In genomic region chr11:69644071-69644961, GRCh38 we compare ENCODE assay signal across 9 cellular contexts. TPM values are rescaled to one million over a fixed set of nuclear protein-coding genes. Genes with fewer than 3 reads are reported as not detected.
DNase-seq lines count a peak whose midpoint lies in the region; ATAC-seq and TF ChIP-seq lines count a peak whose summit lies in the region.
"Had no signal": no experiment of that assay in that cellular context is flagged by ENCODE, and none has a peak within 500 bp of the region (broad histone marks: within the 10 kb centered on the region; RNA-seq: fewer than 3 reads in every experiment).

No MANE protein-coding gene starts in this region.

- no TSS peak for BruUV-seq in Calu3 (replicated peaks; lab: Mats Ljungman, UMichigan)

- H3K27me3 ChIP-seq in thyroid gland: no peaks in the 10 kb centered on the region

- H3K27ac Mint-ChIP-seq in Calu3 (ENCODE audit: unreplicated experiment): peak overlapping the region; percentile 89

- CTCF ChIA-PET in Calu3 (lab: Charles Lee): interaction anchor here (0.8 to 2.5 kb wide), 7 partner anchors 25 to 545 kb away, joined by 3 to 23 read pairs (median 5); partner anchors contain the start of gene MYEOV

- peak overlapping the region; percentile 100 for H3K4me3 ChIP-seq in LNCaP clone FGC (ENCODE audit: low read depth, low read length)
- H3K4me3 ChIP-seq in thyroid gland (replicated peaks in 1 of 3): no peak overlapping the region

- WGBS in thyroid gland, 2 donors: 32 to 58% methylated on average over 10 to 18 of the region's 24 CpGs

- H3K4me1 ChIP-seq in thyroid gland: peaks cover 29 to 32% of the 10 kb centered on the region in 2 donors

- no peaks in the 10 kb centered on the region for H3K27me3 Mint-ChIP-seq in Calu3 (ENCODE audit: unreplicated experiment)

- H3K36me3 Mint-ChIP-seq in Calu3 (ENCODE audit: insufficient read depth, unreplicated experiment): peaks cover 98% of the 10 kb centered on the region

- H3K4me3 Mint-ChIP-seq in Calu3 (ENCODE audit: low read depth, unreplicated experiment): peak overlapping the region; percentile 88

- DNase-seq in Calu3 (peak; percentile 86), LNCaP clone FGC (ENCODE audit: low read depth) (peak; percentile 87), brain pericyte (ENCODE audit: low read depth, low spot score) (peak; percentile 76), left kidney (ENCODE audit: low read depth, low spot score) (peak; percentile 84), thyroid gland (peak; percentile 98), activated gamma-delta T cell (lab: John Stamatoyannopoulos, UW) (no peak)
- DNase-seq in stimulated activated naive CD4-positive, alpha-beta T cell (lab: John Stamatoyannopoulos, UW): no peak

- peaks cover 8% of the 10 kb centered on the region for H3K4me1 Mint-ChIP-seq in Calu3 (ENCODE audit: low read depth, unreplicated experiment)

- H3K9me3 Mint-ChIP-seq in Calu3 (ENCODE audit: low read depth, unreplicated experiment): no peaks in the 10 kb centered on the region

- H3K9me3 ChIP-seq in thyroid gland: no peaks in the 10 kb centered on the region

- TF ChIP-seq CTCF in Calu3 (IDR thresholded peaks at IDR 0.05; ENCODE audit: unreplicated experiment) (no peak), LNCaP clone FGC (IDR thresholded peaks at IDR 0.05; ENCODE audit: control insufficient read depth, extremely low read depth, insufficient read depth) (peak; percentile 44), thyroid gland (IDR thresholded peaks at IDR 0.05) (peak in 4 of 6 experiments; percentile 46 to 55 (median 51))

- H3K36me3 ChIP-seq in thyroid gland: peaks cover 11 to 28% of the 10 kb centered on the region in 2 donors

- no peak for ATAC-seq in GM18519 (IDR thresholded peaks at IDR 0.05; ENCODE audit: low FRiP score, unreplicated experiment)

- peak overlapping the region; percentile 35 to 97 (median 66) for H3K27ac ChIP-seq in thyroid gland

- intact Hi-C loops in Calu3 (cut with micrococcal nuclease; ENCODE audit: unreplicated experiment) (loop anchor here (5.0 kb wide), 2 partner anchors 147 to 202 kb away; no protein-coding TSS in a partner anchor), thyroid gland (cut with DNase I) (no loop called here)

- peak in 1 of 2 donors; percentile 67 for TF ChIP-seq POLR2A in thyroid gland (IDR thresholded peaks at IDR 0.05)

RNA-seq across cellular contexts. Expression of gene CCND1, which starts 3.4 kb away (rescaled TPM):
- total RNA-seq in Calu3 (2022) (392 and 433 TPM in 2 replicates), thyroid gland (100 to 1,000 TPM in 1 of 4 donors, 10 to 100 TPM in 3; 55.1 to 110 (median 94.6) TPM)

RNA-seq across cellular contexts. Expression of gene LTO1, which starts 30.8 kb away (rescaled TPM):
- total RNA-seq in Calu3 (2022): 34.1 and 36.7 TPM in 2 replicates
- total RNA-seq in thyroid gland: 10 to 100 TPM; 23.5 to 40.0 (median 26.9) TPM

RNA-seq across cellular contexts. Expression of gene FGF19, which starts 59.5 kb away (rescaled TPM):
- total RNA-seq in Calu3 (2022) (0.73 and 1.4 TPM in 2 replicates), thyroid gland (not detected)
- total RNA-seq: skeletal muscle tissue had no signal

Comparison
In these comparisons a context has a peak if more than half of its experiments do, and no peak if none do; other contexts are left out.
1. DNase-seq: peak in Calu3 (single experiment), LNCaP clone FGC (single experiment), brain pericyte (single experiment), left kidney (single experiment) and thyroid gland (2 of 2); none in stimulated activated naive CD4-positive, alpha-beta T cell (0 of 6) and activated gamma-delta T cell (single experiment).